In the genomic region with DNA sequence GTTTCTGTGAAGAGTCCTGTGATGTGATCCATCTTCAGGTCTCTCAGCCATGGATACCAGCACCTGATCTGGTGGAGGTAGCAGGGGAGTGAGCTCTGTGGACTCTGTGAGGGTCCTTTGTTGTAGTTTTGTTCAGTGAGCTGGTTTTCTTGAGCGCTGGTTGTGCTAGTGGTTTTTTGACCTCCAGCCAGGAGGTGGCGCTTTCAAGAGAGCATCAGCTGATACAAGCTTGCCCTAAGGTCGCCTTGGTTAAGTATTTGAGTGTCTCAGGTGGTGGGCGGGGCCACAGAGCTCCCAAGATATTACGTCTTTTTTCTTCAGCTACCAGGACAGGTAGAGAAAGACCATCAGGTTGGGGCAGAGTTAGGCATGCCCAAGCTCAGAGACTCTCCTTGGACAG, we compare ENCODE assay signal across 22 cellular contexts.
DNase-seq lines count a peak whose midpoint lies in the region; ATAC-seq and TF ChIP-seq lines count a peak whose summit lies in the region.
"Had no signal": no experiment of that assay in that cellular context is flagged by ENCODE, and none has a peak within 500 bp of the region (broad histone marks: within the 10 kb centered on the region; RNA-seq: fewer than 3 reads in every experiment).

No MANE protein-coding gene starts in this region.

- no peaks in the 10 kb centered on the region; the same call in 1 of the 2 replicates for H3K27me3 Mint-ChIP-seq in HFFc6 (ENCODE audit: insufficient read depth)
- H3K27me3 Mint-ChIP-seq in CD4-positive, alpha-beta T cell = no peaks in the 10 kb centered on the region

- no peak overlapping the region for H3K27ac ChIP-seq in iPS DF 6.9 (ENCODE audit: low read length)
- no peak overlapping the region for H3K27ac ChIP-seq in CD4-positive, alpha-beta T cell (ENCODE audit: low read depth, low read length)
- H3K27ac ChIP-seq: ascending aorta, colonic mucosa, gastrocnemius medialis, ovary had no signal

- POLR2A ChIA-PET in CD4-positive, alpha-beta T cell (lab: Charles Lee) = no interaction called here

- H3K36me3 Mint-ChIP-seq in HFFc6 (ENCODE audit: low read depth) = peaks cover 26% of the 10 kb centered on the region; the same call in 1 of the 2 replicates
- peaks cover 86% of the 10 kb centered on the region for H3K36me3 Mint-ChIP-seq in CD4-positive, alpha-beta T cell (ENCODE audit: low read depth)

- no peaks in the 10 kb centered on the region for H3K36me3 ChIP-seq in iPS DF 6.9 (ENCODE audit: control insufficient read depth, insufficient read depth, low read length)
- H3K36me3 ChIP-seq: ascending aorta, colonic mucosa, gastrocnemius medialis, ovary had no signal

- H3K4me1 ChIP-seq in iPS DF 6.9 (ENCODE audit: control insufficient read depth, insufficient read depth, low read length) = no peaks in the 10 kb centered on the region
- H3K4me1 ChIP-seq: colonic mucosa had no signal

- DNase-seq in ELR (ENCODE audit: low read depth) (peak; percentile 19), HFFc6 (no peak), SK-MEL-5 (ENCODE audit: low read depth, low spot score) (peak; percentile 13), iPS DF 6.9 (ENCODE audit: low read depth, low spot score) (peak; percentile 9), NCI-H2171 treated with DMSO at 0.1 percent for 48 hours (lab: John Stamatoyannopoulos, UW) (no peak)
- DNase-seq in CD4-positive, alpha-beta T cell = no peak
- DNase-seq: activated naive CD4-positive, alpha-beta T cell treated with anti-CD3 and anti-CD28 coated beads for 36 hours; colonic mucosa; DMS79 treated with DMSO at 0.1 percent for 48 hours; gastrocnemius medialis; left ventricle myocardium superior; NCI-H2081 treated with DMSO at 0.1 percent for 48 hours; NCI-H82; ovary; small intestine; trophoblast cell had no signal

- intact Hi-C loops in CD4-positive, alpha-beta T cell (cut with DNase I, micrococcal nuclease) = no loop called here

- H3K9me3 ChIP-seq in iPS DF 6.9 (ENCODE audit: control insufficient read depth, insufficient read depth, low read length) = no peaks in the 10 kb centered on the region
- H3K9me3 ChIP-seq in CD4-positive, alpha-beta T cell (ENCODE audit: control insufficient read depth, low read length) = peaks cover 5% of the 10 kb centered on the region
- H3K9me3 ChIP-seq: colonic mucosa, gastrocnemius medialis, ovary had no signal

- in situ Hi-C loops in SK-MEL-5 (cut with HindIII; ENCODE audit: low pct_unique_long_range_greater_than_20kb, low sequenced_read_pairs) = no loop called here

- no peaks in the 10 kb centered on the region for H3K4me1 Mint-ChIP-seq in HFFc6 (ENCODE audit: low read depth)
- H3K4me1 Mint-ChIP-seq in CD4-positive, alpha-beta T cell (ENCODE audit: low read depth) = no peaks in the 10 kb centered on the region
- H3K4me1 Mint-ChIP-seq: CD14-positive monocyte; stimulated activated effector memory CD8-positive, alpha-beta T cell treated with anti-CD3 and anti-CD28 coated beads, Interleukin-12 subunit alpha, Interleukin-12 subunit beta, amount 100 ng/mL, for 72 hours had no signal

- no CpG with 5 or more reads among the region's 5 CpGs for WGBS in iPS DF 6.9 (ENCODE audit: insufficient coverage, insufficient read length)

- H3K4me3 Mint-ChIP-seq in HFFc6 = no peak overlapping the region
- no peak overlapping the region for H3K4me3 Mint-ChIP-seq in CD4-positive, alpha-beta T cell
- H3K4me3 Mint-ChIP-seq: activated naive CD4-positive, alpha-beta T cell treated with anti-CD3 and anti-CD28 coated beads for 36 hours; CD14-positive monocyte; stimulated activated effector memory CD8-positive, alpha-beta T cell treated with anti-CD3 and anti-CD28 coated beads, Interleukin-12 subunit alpha, Interleukin-12 subunit beta, amount 100 ng/mL, for 72 hours; T-helper 1 cell treated with Interleukin-12 subunit alpha and Interleukin-12 subunit beta and Interleukin-4 antibody, amounts not matched to agents 30 μg/mL and 1 μg/mL, for 36 hours had no signal

- no peaks in the 10 kb centered on the region for H3K9me3 Mint-ChIP-seq in HFFc6
- H3K9me3 Mint-ChIP-seq in CD4-positive, alpha-beta T cell = peaks cover 21% of the 10 kb centered on the region

- H3K27me3 ChIP-seq in iPS DF 6.9 (ENCODE audit: control insufficient read depth, insufficient read depth, low read length) = no peaks in the 10 kb centered on the region
- no peaks in the 10 kb centered on the region for H3K27me3 ChIP-seq in CD4-positive, alpha-beta T cell (ENCODE audit: control insufficient read depth, insufficient read depth, low read length)
- H3K27me3 ChIP-seq: ascending aorta, colonic mucosa, gastrocnemius medialis, ovary had no signal

- TF ChIP-seq CTCF in HFFc6 (IDR thresholded peaks at IDR 0.05) = peak; percentile 40
- no peak for TF ChIP-seq CTCF in CD4-positive, alpha-beta T cell (IDR thresholded peaks at IDR 0.05)

- no peak for ATAC-seq in CD4-positive, alpha-beta T cell (ENCODE audit: poor library complexity)
- no peak for ATAC-seq in GM21786 (IDR thresholded peaks at IDR 0.05; ENCODE audit: unreplicated experiment)
- ATAC-seq: activated CD4-positive, CD25-positive, alpha-beta regulatory T cell treated with anti-CD3 and anti-CD28 coated beads, Interleukin-2, amount 50 U/mL, for 24 hours; gastrocnemius medialis; left ventricle myocardium superior; stimulated activated effector memory CD8-positive, alpha-beta T cell treated with anti-CD3 and anti-CD28 coated beads, Interleukin-12 subunit alpha, Interleukin-12 subunit beta, amount 100 ng/mL, for 72 hours had no signal

- CTCF ChIA-PET in CD4-positive, alpha-beta T cell (lab: Charles Lee) = no interaction called here

- H3K4me3 ChIP-seq in iPS DF 6.9 (ENCODE audit: low read length) = no peak overlapping the region
- H3K4me3 ChIP-seq: ascending aorta, colonic mucosa, gastrocnemius medialis, ovary had no signal

- H3K27ac Mint-ChIP-seq in HFFc6 = no peak overlapping the region
- H3K27ac Mint-ChIP-seq in CD4-positive, alpha-beta T cell = no peak overlapping the region
- H3K27ac Mint-ChIP-seq: activated naive CD4-positive, alpha-beta T cell treated with anti-CD3 and anti-CD28 coated beads for 36 hours; stimulated activated effector memory CD8-positive, alpha-beta T cell treated with anti-CD3 and anti-CD28 coated beads, Interleukin-12 subunit alpha, Interleukin-12 subunit beta, amount 100 ng/mL, for 72 hours; T-helper 1 cell treated with Interleukin-12 subunit alpha and Interleukin-12 subunit beta and Interleukin-4 antibody, amounts not matched to agents 30 μg/mL and 1 μg/mL, for 36 hours had no signal

Comparison
In these comparisons a context has a peak if more than half of its experiments do, and no peak if none do; other contexts are left out.
1. DNase-seq: peak in ELR (single experiment), SK-MEL-5 (single experiment) and iPS DF 6.9 (single experiment); none in HFFc6 (single experiment), CD4-positive, alpha-beta T cell (0 of 10) and NCI-H2171 treated with DMSO at 0.1 percent for 48 hours (single experiment).